ENCODE assay signal across 8 cellular contexts in genomic region chr16:67872631-67873434, GRCh38. TPM values are rescaled to one million over a fixed set of nuclear protein-coding genes. Genes with fewer than 3 reads are reported as not detected.
A peak's percentile ranks its signal among the peaks of the same experiment; 100 is the strongest.
DNase-seq lines count a peak whose midpoint lies in the region; ATAC-seq and TF ChIP-seq lines count a peak whose summit lies in the region.

Gene EDC4 (plus strand): TSS chr16:67873052. CDS start chr16:67873262, 210 bp downstream.

- H3K27ac ChIP-seq in CD8-positive, alpha-beta T cell (ENCODE audit: low read depth, low read length), result peak within 1 kb of the TSS; percentile 78
- peak within 1 kb of the TSS; percentile 49 for H3K27ac ChIP-seq in RWPE2 (ENCODE audit: poor library complexity, severe bottlenecking)

- CTCF ChIA-PET in CD8-positive, alpha-beta T cell (lab: Charles Lee), result interaction anchor here (0.8 to 3.7 kb wide), 3 partner anchors 11 to 168 kb away, joined by 3 to 30 read pairs (median 5); partner anchors contain the start of gene NRN1L

- peak; percentile 75 to 94 (median 86) for DNase-seq in CD8-positive, alpha-beta T cell
- DNase-seq in RWPE2 (ENCODE audit: low spot score) (peak; percentile 80), fibroblast of pulmonary artery (ENCODE audit: low read depth) (peak; percentile 81)
- DNase-seq in activated effector memory CD4-positive, alpha-beta T cell treated with Interleukin-2 at 50 U/mL for 16 hours, result peak; percentile 84
- DNase-seq in natural killer cell treated with Interleukin-12 subunit alpha and Interleukin-12 subunit beta and Interleukin-15 and Interleukin-18, amount 100 ng/mL, for 72 hours (ENCODE audit: low spot score), result peak; percentile 97
- peak; percentile 85 for DNase-seq in stimulated activated naive CD4-positive, alpha-beta T cell treated with Interleukin-2 at 50 U/mL for 16 hours (lab: John Stamatoyannopoulos, UW)

- peaks cover 32% of the 10 kb centered on the region for H3K4me1 ChIP-seq in CD8-positive, alpha-beta T cell (ENCODE audit: insufficient read depth, low read length)
- peaks cover 8% of the 10 kb centered on the region for H3K4me1 ChIP-seq in RWPE2 (ENCODE audit: insufficient read depth, poor library complexity, severe bottlenecking)

- peak within 1 kb of the TSS; percentile 87 for H3K4me3 ChIP-seq in CD8-positive, alpha-beta T cell (ENCODE audit: low read depth, low read length)
- H3K4me3 ChIP-seq in RWPE2 (ENCODE audit: severe bottlenecking) (peak within 1 kb of the TSS; percentile 86), fibroblast of pulmonary artery (replicated peaks; ENCODE audit: low read depth, low read length) (peak within 1 kb of the TSS; percentile 88)

- peak within 1 kb of the TSS; percentile 90 for H3K27ac Mint-ChIP-seq in CD8-positive, alpha-beta T cell
- H3K27ac Mint-ChIP-seq in natural killer cell treated with Interleukin-12 subunit alpha and Interleukin-12 subunit beta and Interleukin-15 and Interleukin-18, amount 100 ng/mL, for 72 hours, result peak within 1 kb of the TSS; percentile 83 to 93

- peaks cover 23% of the 10 kb centered on the region for H3K36me3 ChIP-seq in CD8-positive, alpha-beta T cell (ENCODE audit: insufficient read depth, low read length)
- H3K36me3 ChIP-seq in RWPE2 (ENCODE audit: low read depth), result peaks cover 58% of the 10 kb centered on the region

- H3K27me3 Mint-ChIP-seq in CD8-positive, alpha-beta T cell (ENCODE audit: low read depth), result no peaks in the 10 kb centered on the region
- no peaks in the 10 kb centered on the region for H3K27me3 Mint-ChIP-seq in natural killer cell treated with Interleukin-12 subunit alpha and Interleukin-12 subunit beta and Interleukin-15 and Interleukin-18, amount 100 ng/mL, for 72 hours

- H3K36me3 Mint-ChIP-seq in CD8-positive, alpha-beta T cell, result peaks cover 57% of the 10 kb centered on the region
- H3K36me3 Mint-ChIP-seq in natural killer cell treated with Interleukin-12 subunit alpha and Interleukin-12 subunit beta and Interleukin-15 and Interleukin-18, amount 100 ng/mL, for 72 hours, result peaks cover 10% of the 10 kb centered on the region

- H3K4me1 Mint-ChIP-seq in CD8-positive, alpha-beta T cell (ENCODE audit: low read depth), result peaks cover 32% of the 10 kb centered on the region
- peaks cover 32 to 33% of the 10 kb centered on the region in 2 donors for H3K4me1 Mint-ChIP-seq in natural killer cell treated with Interleukin-12 subunit alpha and Interleukin-12 subunit beta and Interleukin-15 and Interleukin-18, amount 100 ng/mL, for 72 hours (ENCODE audit: low read depth in 2 of 2)

- no peaks in the 10 kb centered on the region for H3K9me3 Mint-ChIP-seq in CD8-positive, alpha-beta T cell
- H3K9me3 Mint-ChIP-seq in natural killer cell treated with Interleukin-12 subunit alpha and Interleukin-12 subunit beta and Interleukin-15 and Interleukin-18, amount 100 ng/mL, for 72 hours, result no peaks in the 10 kb centered on the region

- ATAC-seq in CD8-positive, alpha-beta T cell, result peak; percentile 92
- ATAC-seq in GM19372 (IDR thresholded peaks at IDR 0.05; ENCODE audit: low read depth, unreplicated experiment), result peak; percentile 83
- peak; percentile 64 for ATAC-seq in HG03571 (IDR thresholded peaks at IDR 0.05; ENCODE audit: unreplicated experiment)
- peak; percentile 80 for ATAC-seq in RWPE2 (ENCODE audit: low read depth)
- ATAC-seq in natural killer cell treated with Interleukin-12 subunit alpha and Interleukin-12 subunit beta and Interleukin-15 and Interleukin-18, amount 100 ng/mL, for 72 hours, result peak; percentile 95 to 98

- no peak for TF ChIP-seq CTCF in CD8-positive, alpha-beta T cell (IDR thresholded peaks at IDR 0.05)
- TF ChIP-seq CTCF in RWPE2 (IDR thresholded peaks at IDR 0.05; ENCODE audit: poor library complexity, severe bottlenecking), result no peak
- TF ChIP-seq CTCF in fibroblast of pulmonary artery (IDR thresholded peaks at IDR 0.05; ENCODE audit: low read length, missing control alignments), result no peak

- no peaks in the 10 kb centered on the region for H3K27me3 ChIP-seq in CD8-positive, alpha-beta T cell (ENCODE audit: insufficient read depth, low read length)
- H3K27me3 ChIP-seq in RWPE2 (ENCODE audit: insufficient read depth, poor library complexity, severe bottlenecking), result no peaks in the 10 kb centered on the region

- intact Hi-C loops in CD8-positive, alpha-beta T cell (cut with DNase I, micrococcal nuclease), result loop anchor here (1.0 to 5.0 kb wide), 11 partner anchors 20 to 95 kb away; partner anchors contain the start of genes PSKH1 (in 2 of the 2), RANBP10 (in 2 of the 2), TSNAXIP1 (in 2 of the 2) and CENPT (in 1 of the 2)

- POLR2A ChIA-PET in CD8-positive, alpha-beta T cell (lab: Charles Lee), result interaction anchor here (0.6 to 2.2 kb wide), 12 partner anchors 10 to 364 kb away, joined by 3 to 7 read pairs (median 4); partner anchors contain the start of genes CTCF and PSMB10

- no peaks in the 10 kb centered on the region for H3K9me3 ChIP-seq in CD8-positive, alpha-beta T cell (ENCODE audit: low read length)
- no peaks in the 10 kb centered on the region for H3K9me3 ChIP-seq in RWPE2 (ENCODE audit: severe bottlenecking)

- H3K4me3 Mint-ChIP-seq in CD8-positive, alpha-beta T cell, result peak within 1 kb of the TSS; percentile 90
- H3K4me3 Mint-ChIP-seq in natural killer cell treated with Interleukin-12 subunit alpha and Interleukin-12 subunit beta and Interleukin-15 and Interleukin-18, amount 100 ng/mL, for 72 hours, result peak within 1 kb of the TSS; percentile 98

RNA-seq across cellular contexts. Expression of gene EDC4, which starts in this region (rescaled TPM):
- total RNA-seq in CD8-positive, alpha-beta T cell, result 100 to 1,000 TPM; 154 to 169 TPM
- total RNA-seq in natural killer cell treated with Interleukin-12 subunit alpha and Interleukin-12 subunit beta and Interleukin-15 and Interleukin-18, amount 100 ng/mL, for 72 hours, result 100 to 1,000 TPM; 100 to 151 TPM

Comparison
In these comparisons a context has a peak if more than half of its experiments do, and no peak if none do; other contexts are left out.
1. Peak in every context shown above with its lines: DNase-seq, ATAC-seq, H3K4me3 ChIP-seq and H3K27ac ChIP-seq.